In the genomic region with DNA sequence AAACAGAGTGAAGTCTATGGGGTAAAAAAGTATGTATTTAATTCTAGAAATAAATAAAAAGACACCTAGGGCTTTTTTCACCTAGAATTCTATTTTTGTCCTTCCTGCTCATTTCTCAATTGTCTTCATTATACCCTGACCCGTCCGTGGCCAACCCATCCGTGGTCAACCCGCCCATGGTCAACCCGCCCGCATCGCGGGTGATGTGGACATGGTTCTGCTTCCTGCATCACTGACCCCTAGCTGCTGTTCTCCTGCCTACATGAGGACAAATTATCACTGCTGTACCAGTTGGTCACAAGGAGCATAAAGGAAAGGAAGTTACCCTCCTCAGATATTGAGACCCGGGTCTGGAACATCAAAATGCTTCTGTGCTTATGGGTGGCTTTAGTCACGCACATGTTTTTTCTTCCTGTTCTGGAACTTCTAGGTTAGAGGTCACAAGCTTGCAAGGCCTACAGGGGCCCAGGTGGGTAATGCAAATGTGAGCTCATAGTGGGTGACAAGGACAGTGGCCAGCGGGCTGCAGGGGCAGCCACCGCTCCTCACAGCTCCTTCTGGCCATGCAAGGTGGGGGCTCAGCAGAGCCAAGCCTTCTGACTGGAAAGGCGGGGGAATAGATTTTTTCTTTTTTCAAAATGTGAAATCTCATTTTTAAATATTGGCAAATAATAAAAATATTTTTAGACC, we compare ENCODE assay signal across 14 cellular contexts. TPM values are rescaled to one million over a fixed set of nuclear protein-coding genes. Genes with fewer than 3 reads are reported as not detected.
DNase-seq lines count a peak whose midpoint lies in the region; ATAC-seq, FAIRE-seq and TF ChIP-seq lines count a peak whose summit lies in the region.
"Had no signal": no experiment of that assay in that cellular context is flagged by ENCODE, and none has a peak within 500 bp of the region (broad histone marks: within the 10 kb centered on the region; RNA-seq: fewer than 3 reads in every experiment).

No MANE protein-coding gene starts in this region.

- no peak for TF ChIP-seq POLR2A in GM12892 (IDR thresholded peaks at IDR 0.05; ENCODE audit: low read depth, low read length)
- TF ChIP-seq POLR2A in sigmoid colon (IDR thresholded peaks at IDR 0.05) = no peak

- 88 to 89% methylated on average over 13 of the region's 13 CpGs for WGBS in sigmoid colon, 2 donors

- no peak for DNase-seq in GM12892 (ENCODE audit: insufficient read length)
- peak; percentile 23 for DNase-seq in OCI-LY7 (ENCODE audit: low spot score)
- no peak for DNase-seq in caudate nucleus (lab: John Stamatoyannopoulos, UW)
- DNase-seq in sigmoid colon = peak; percentile 45
- DNase-seq in NK-92 treated with Interleukin-12 subunit alpha and Interleukin-12 subunit beta, amount 100 ng/mL, for 24 hours (lab: John Stamatoyannopoulos, UW) = no peak
- no peak for DNase-seq in NCI-H2081 treated with DMSO at 0.1 percent for 48 hours (lab: John Stamatoyannopoulos, UW)
- DNase-seq in hypothalamus (lab: John Stamatoyannopoulos, UW) = no peak
- DNase-seq: activated CD4-positive, CD25-positive, alpha-beta regulatory T cell treated with anti-CD3 and anti-CD28 coated beads, Interleukin-2, amount 50 U/mL, for 72 hours; SK-N-SH had no signal

- no peak for ATAC-seq in GM18870 (IDR thresholded peaks at IDR 0.05; ENCODE audit: unreplicated experiment)

- intact Hi-C loops in OCI-LY7 (cut with micrococcal nuclease; ENCODE audit: unreplicated experiment) = no loop called here
- intact Hi-C loops in sigmoid colon (cut with DNase I) = no loop called here

- H3K9me2 ChIP-seq in OCI-LY7 (ENCODE audit: insufficient read depth, low read length) = no peaks in the 10 kb centered on the region
- H3K9me2 ChIP-seq: SK-N-SH had no signal

- H4K20me1 ChIP-seq in OCI-LY7 (ENCODE audit: insufficient read depth, low read length) = no peaks in the 10 kb centered on the region

- no peak overlapping the region for H2AFZ ChIP-seq in OCI-LY7 (ENCODE audit: low read length)

- peak overlapping the region; percentile 35 for H3K4me2 ChIP-seq in OCI-LY7 (ENCODE audit: low read length)

- H3K27me3 ChIP-seq in sigmoid colon = no peaks in the 10 kb centered on the region
- H3K27me3 ChIP-seq: BLaER1 treated with 17β-estradiol and CSF1 and Interleukin-3, amounts not matched to agents 10 nM and 100 nM; cardiac muscle cell had no signal

- FAIRE-seq in GM12892 (lab: Jason Lieb, UNC) = peak; percentile 38
- FAIRE-seq: keratinocyte had no signal

- H3K36me3 ChIP-seq in OCI-LY7 (ENCODE audit: insufficient read depth, low read length) (peaks cover 64% of the 10 kb centered on the region), sigmoid colon (peaks cover 18 to 50% (median 28%) of the 10 kb centered on the region in 4 donors)

- H3K9me3 ChIP-seq in OCI-LY7 (ENCODE audit: low read length) = no peaks in the 10 kb centered on the region
- no peaks in the 10 kb centered on the region for H3K9me3 ChIP-seq in sigmoid colon
- H3K9me3 ChIP-seq: BLaER1 treated with 17β-estradiol and CSF1 and Interleukin-3, amounts not matched to agents 10 nM and 100 nM; mucosa of descending colon; SK-N-SH had no signal

- no TSS peak for BruUV-seq in OCI-LY7 (replicated peaks; lab: Mats Ljungman, UMichigan)

- no peak for TF ChIP-seq CTCF in OCI-LY7 (conservative IDR thresholded peaks at IDR 0.05; ENCODE audit: low read length)
- no peak for TF ChIP-seq CTCF in sigmoid colon (IDR thresholded peaks at IDR 0.05)

- POLR2A ChIA-PET in OCI-LY7 (lab: Charles Lee) = interaction anchor here (0.6 to 1.6 kb wide), 2 partner anchors 21 to 86 kb away, joined by 3 to 5 read pairs; no protein-coding TSS in a partner anchor

- no peak for TF ChIP-seq EP300 in sigmoid colon (IDR thresholded peaks at IDR 0.05)

- CTCF ChIA-PET in OCI-LY7 (lab: Charles Lee; ENCODE audit: unreplicated experiment) = interaction anchor here (0.6 to 1.8 kb wide), 2 partner anchors 21 to 86 kb away, joined by 3 to 5 read pairs; no protein-coding TSS in a partner anchor

- H3K4me3 ChIP-seq in OCI-LY7 (ENCODE audit: low read depth, low read length, poor library complexity, severe bottlenecking) (no peak overlapping the region), sigmoid colon (no peak overlapping the region)
- H3K4me3 ChIP-seq: BLaER1 treated with 17β-estradiol and CSF1 and Interleukin-3, amounts not matched to agents 10 nM and 100 nM; cardiac muscle cell; mucosa of descending colon had no signal

- H3K79me2 ChIP-seq in OCI-LY7 (ENCODE audit: insufficient read depth, low read depth, low read length) = no peaks in the 10 kb centered on the region

- peaks cover 21% of the 10 kb centered on the region for H3K4me1 ChIP-seq in OCI-LY7 (ENCODE audit: insufficient read depth, low read length, poor library complexity, severe bottlenecking)
- H3K4me1 ChIP-seq in sigmoid colon = peaks cover 0 to 100% (median 98%) of the 10 kb centered on the region in 4 donors

- H3K27ac ChIP-seq in OCI-LY7 (ENCODE audit: low read depth, low read length, poor library complexity, severe bottlenecking) (no peak overlapping the region), caudate nucleus (ENCODE audit: low read depth, low read length) (peak overlapping the region; percentile 82), sigmoid colon (peak overlapping the region; percentile 83 to 92 (median 91))
- H3K27ac ChIP-seq: cardiac muscle cell had no signal

RNA-seq across cellular contexts. Expression of a gene that starts 15.5 kb away (rescaled TPM):
- polyA plus RNA-seq in GM12892 (2012; ENCODE audit: missing spikeins) = 13.0 TPM
- 21.1 and 29.1 TPM in 2 replicates for total RNA-seq in OCI-LY7 (2014; rRNA removed; shearing (Covaris generic))
- total RNA-seq in OCI-LY7 (2022) (34.8 and 41.6 TPM in 2 replicates), sigmoid colon (100 to 1,000 TPM; 153 to 221 (median 209) TPM)
- 10 to 100 TPM; 14.4 to 34.8 (median 17.6) TPM for polyA plus RNA-seq in sigmoid colon

RNA-seq across cellular contexts. Expression of a gene that starts 47.5 kb away (rescaled TPM):
- polyA plus RNA-seq in GM12892 (2012; ENCODE audit: missing spikeins) = 11.6 TPM
- total RNA-seq in OCI-LY7 (2014; rRNA removed; shearing (Covaris generic)) = 27.7 and 45.2 TPM in 2 replicates
- total RNA-seq in OCI-LY7 (2022) (52.8 and 59.7 TPM in 2 replicates), sigmoid colon (10 to 100 TPM; 23.9 to 56.2 (median 28.3) TPM)
- polyA plus RNA-seq in sigmoid colon = 10 to 100 TPM in 2 of 3 donors, 1 to 10 TPM in 1; 3.9 to 21.0 (median 17.0) TPM

RNA-seq across cellular contexts. Expression of a gene that starts 52.0 kb away (rescaled TPM):
- 4.9 TPM for polyA plus RNA-seq in GM12892 (2012; ENCODE audit: missing spikeins)
- total RNA-seq in OCI-LY7 (2014; rRNA removed; shearing (Covaris generic)) = 2.0 and 5.2 TPM in 2 replicates
- total RNA-seq in OCI-LY7 (2022) (0.74 and 0.85 TPM in 2 replicates), sigmoid colon (1 to 10 TPM; 2.5 to 9.4 (median 3.7) TPM)
- polyA plus RNA-seq in sigmoid colon = 10 to 100 TPM in 1 of 3 donors, 1 to 10 TPM in 2; 3.6 to 15.7 (median 9.9) TPM

Comparison
In these comparisons a context has a peak if more than half of its experiments do, and no peak if none do; other contexts are left out.
1. DNase-seq: peak in OCI-LY7 (single experiment) and sigmoid colon (single experiment); none in GM12892 (single experiment), caudate nucleus (0 of 61), NK-92 treated with Interleukin-12 subunit alpha and Interleukin-12 subunit beta, amount 100 ng/mL, for 24 hours (single experiment), NCI-H2081 treated with DMSO at 0.1 percent for 48 hours (single experiment) and hypothalamus (0 of 51).